1 cellular context compared by ENCODE assay signal in genomic region chr6:169702640-169703246, GRCh38.
TF ChIP-seq lines count a peak whose summit lies in the region.

No MANE protein-coding gene starts in this region.

TF ChIP-seq in H1, 55 proteins besides CTCF, POLR2A, EP300 and RAD21:
- TF ChIP-seq ATF3 (IDR thresholded peaks at IDR 0.05; ENCODE audit: insufficient read depth, low read depth, low read length): no peak
- no peak for TF ChIP-seq TCF12 (IDR thresholded peaks at IDR 0.05; ENCODE audit: low read depth, low read length)
- TF ChIP-seq HDAC2 (IDR thresholded peaks at IDR 0.05; ENCODE audit: borderline replicate concordance in 1 of 2, low read depth in 2 of 2, low read length in 2 of 2): peak in 1 of 2 experiments; percentile 47; a peak in 1 of 4 replicates
- TF ChIP-seq E2F6 (IDR thresholded peaks at IDR 0.05): peak; percentile 62
- no peak for TF ChIP-seq SP1 (IDR thresholded peaks at IDR 0.05; ENCODE audit: low read depth, low read length)
- TF ChIP-seq POLR2AphosphoS5 (IDR thresholded peaks at IDR 0.05; ENCODE audit: low read depth, low read length): no peak
- peak; percentile 68 for TF ChIP-seq ASH2L (IDR thresholded peaks at IDR 0.05; ENCODE audit: low read length)
- TF ChIP-seq BACH1 (IDR thresholded peaks at IDR 0.05; ENCODE audit: low read length): no peak
- TF ChIP-seq MAX (IDR thresholded peaks at IDR 0.05): peak; percentile 74
- TF ChIP-seq GABPA (IDR thresholded peaks at IDR 0.05; ENCODE audit: borderline replicate concordance, insufficient read depth, low read length): no peak
- TF ChIP-seq TAF1 (IDR thresholded peaks at IDR 0.05; ENCODE audit: low read depth, low read length): peak; percentile 23
- TF ChIP-seq PHF8 (conservative IDR thresholded peaks at IDR 0.05; ENCODE audit: low read depth, low read length): 0 out of 2 replicates have a peak, but pooled peaks have one; percentile 50
